Comparison of ENCODE assay signal across 18 cellular contexts in the genomic region with DNA sequence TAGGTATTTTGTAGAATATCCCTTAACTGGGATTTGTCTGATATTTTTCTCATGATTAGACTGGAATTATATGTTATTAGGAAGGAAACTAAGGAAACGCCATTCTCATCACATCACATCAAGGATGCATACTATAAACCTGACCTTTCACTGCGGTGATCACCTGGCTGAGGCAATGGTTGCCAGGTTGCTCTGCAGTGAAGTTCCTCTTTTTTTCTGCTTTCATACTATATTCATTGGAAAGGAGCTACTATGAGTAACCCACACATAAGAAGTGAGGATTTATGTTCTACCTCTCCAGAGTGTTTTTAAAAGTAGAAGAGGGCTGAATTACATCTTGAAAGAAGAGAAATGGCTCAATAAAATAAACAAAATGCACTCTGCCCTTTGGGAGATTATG. TPM values are rescaled to one million over a fixed set of nuclear protein-coding genes. Genes with fewer than 3 reads are reported as not detected.
DNase-seq lines count a peak whose midpoint lies in the region; ATAC-seq, FAIRE-seq and TF ChIP-seq lines count a peak whose summit lies in the region.
"Had no signal": no experiment of that assay in that cellular context is flagged by ENCODE, and none has a peak within 500 bp of the region (broad histone marks: within the 10 kb centered on the region; RNA-seq: fewer than 3 reads in every experiment).

No MANE protein-coding gene starts in this region.

- CTCF ChIA-PET in GM12878 (lab: Yijun Ruan, JAX) = interaction anchor here (0.7 to 2.2 kb wide), 6 partner anchors 14 to 440 kb away, joined by 3 to 6 read pairs (median 4); no protein-coding TSS in a partner anchor

- H3K4me1 ChIP-seq in GM12878 (ENCODE audit: control insufficient read depth, insufficient read depth, low read length) (no peaks in the 10 kb centered on the region; the same call in 1 of the 2 replicates), BE2C (no peaks in the 10 kb centered on the region), tibial artery (no peaks in the 10 kb centered on the region)

- no peak overlapping the region for H3K9ac ChIP-seq in GM12878 (ENCODE audit: control insufficient read depth, insufficient read depth, low read length)
- H3K9ac ChIP-seq: GM23248 had no signal

- FAIRE-seq in GM12878 (lab: Jason Lieb, UNC) = no peak
- FAIRE-seq: HepG2 had no signal

- no peaks in the 10 kb centered on the region for H3K27me3 Mint-ChIP-seq in activated naive CD8-positive, alpha-beta T cell
- no peaks in the 10 kb centered on the region for H3K27me3 Mint-ChIP-seq in activated naive CD8-positive, alpha-beta T cell treated with anti-CD3 and anti-CD28 coated beads, Interleukin-2, amount 50 U/mL, for 24 hours
- H3K27me3 Mint-ChIP-seq in progenitor cell of endocrine pancreas = no peaks in the 10 kb centered on the region

- ATAC-seq in activated naive CD8-positive, alpha-beta T cell treated with anti-CD3 and anti-CD28 coated beads, Interleukin-2, amount 50 U/mL, for 24 hours = no peak
- ATAC-seq in HG03565 (IDR thresholded peaks at IDR 0.05; ENCODE audit: unreplicated experiment) (peak; percentile 50), GM12878 (0 out of 3 replicates have a peak, but pooled peaks have one; percentile 36)
- ATAC-seq: HCT116, HepG2 had no signal

- in situ Hi-C loops in GM12878 (cut with MboI) = no loop called here

- POLR2A ChIA-PET in GM12878 (lab: Charles Lee) = no interaction called here

- SMC1A ChIA-PET in GM12878 (lab: Charles Lee; ENCODE audit: uncharacterized antibody, unreplicated experiment) = interaction anchor here (0.6 to 1.7 kb wide), 2 partner anchors 21 to 440 kb away, joined by 3 to 4 read pairs; no protein-coding TSS in a partner anchor

- H3K27me3 ChIP-seq in GM12878 (replicated peaks in 1 of 2; ENCODE audit: control insufficient read depth in 2 of 2, insufficient read depth in 2 of 2, low read length in 1 of 2) = no peaks in the 10 kb centered on the region
- no peaks in the 10 kb centered on the region for H3K27me3 ChIP-seq in BE2C
- H3K27me3 ChIP-seq in tibial artery = no peaks in the 10 kb centered on the region

- no peaks in the 10 kb centered on the region for H3K79me2 ChIP-seq in GM12878 (ENCODE audit: control insufficient read depth, insufficient read depth, low read length)

- TF ChIP-seq CTCF in GM12878 (IDR thresholded peaks at IDR 0.05 in 2 of 3, conservative IDR thresholded peaks at IDR 0.05 in 1 of 3; ENCODE audit: control insufficient read depth in 2 of 3, extremely low read depth in 1 of 3, insufficient read depth in 1 of 3, low read depth in 3 of 3, low read length in 3 of 3) (no peak), BE2C (IDR thresholded peaks at IDR 0.05; ENCODE audit: low read depth, low read length) (no peak), tibial artery (IDR thresholded peaks at IDR 0.05) (no peak), progenitor cell of endocrine pancreas (IDR thresholded peaks at IDR 0.05; ENCODE audit: unreplicated experiment) (no peak)

- no peak overlapping the region for H3K27ac Mint-ChIP-seq in activated naive CD8-positive, alpha-beta T cell
- no peak overlapping the region for H3K27ac Mint-ChIP-seq in activated naive CD8-positive, alpha-beta T cell treated with anti-CD3 and anti-CD28 coated beads, Interleukin-2, amount 50 U/mL, for 24 hours
- no peak overlapping the region for H3K27ac Mint-ChIP-seq in progenitor cell of endocrine pancreas

- H3K4me1 Mint-ChIP-seq in activated naive CD8-positive, alpha-beta T cell (ENCODE audit: low read depth) = peaks cover 59% of the 10 kb centered on the region
- peaks cover 39% of the 10 kb centered on the region for H3K4me1 Mint-ChIP-seq in activated naive CD8-positive, alpha-beta T cell treated with anti-CD3 and anti-CD28 coated beads, Interleukin-2, amount 50 U/mL, for 24 hours
- H3K4me1 Mint-ChIP-seq in progenitor cell of endocrine pancreas (ENCODE audit: low read depth) = peaks cover 2% of the 10 kb centered on the region

- H3K9me3 ChIP-seq in GM12878 (replicated peaks; ENCODE audit: control insufficient read depth, insufficient read depth, low read length) (no peaks in the 10 kb centered on the region; the same call in 2 of the 3 replicates), BE2C (no peaks in the 10 kb centered on the region), tibial artery (no peaks in the 10 kb centered on the region)

- BruUV-seq in GM12878 (replicated peaks; lab: Mats Ljungman, UMichigan) = no TSS peak

- H2AFZ ChIP-seq in GM12878 (ENCODE audit: control insufficient read depth, low read depth, low read length) = no peak overlapping the region
- H2AFZ ChIP-seq: GM23248 had no signal

- H3K36me3 Mint-ChIP-seq in activated naive CD8-positive, alpha-beta T cell = no peaks in the 10 kb centered on the region
- peaks cover 4% of the 10 kb centered on the region for H3K36me3 Mint-ChIP-seq in activated naive CD8-positive, alpha-beta T cell treated with anti-CD3 and anti-CD28 coated beads, Interleukin-2, amount 50 U/mL, for 24 hours (ENCODE audit: low read depth)
- H3K36me3 Mint-ChIP-seq in progenitor cell of endocrine pancreas (ENCODE audit: insufficient read depth) = no peaks in the 10 kb centered on the region

- WGBS in GM12878 (ENCODE audit: insufficient coverage, insufficient replicate concordance, low lambda C conversion rate, missing lambda C conversion rate) = 0% methylated on average over 2 of the region's 2 CpGs

- H3K4me3 ChIP-seq in GM12878 (no peak overlapping the region), BE2C (ENCODE audit: low read depth, low read length) (no peak overlapping the region), tibial artery (no peak overlapping the region)
- H3K4me3 ChIP-seq: GM23248 had no signal

- no peaks in the 10 kb centered on the region for H3K9me3 Mint-ChIP-seq in activated naive CD8-positive, alpha-beta T cell (ENCODE audit: low read depth)
- peaks cover 4% of the 10 kb centered on the region for H3K9me3 Mint-ChIP-seq in activated naive CD8-positive, alpha-beta T cell treated with anti-CD3 and anti-CD28 coated beads, Interleukin-2, amount 50 U/mL, for 24 hours
- peaks cover 4% of the 10 kb centered on the region for H3K9me3 Mint-ChIP-seq in progenitor cell of endocrine pancreas (ENCODE audit: low read depth)

- no peak overlapping the region for H3K4me2 ChIP-seq in GM12878 (ENCODE audit: control insufficient read depth, insufficient read depth)

- intact Hi-C loops in GM12878 (cut with micrococcal nuclease; ENCODE audit: unreplicated experiment) = loop anchor here (1.0 kb wide), 1 partner anchor 150 kb away; no protein-coding TSS in a partner anchor
- intact Hi-C loops in tibial artery (cut with DNase I; ENCODE audit: low total_unique reads) = no loop called here

- DNase-seq in activated naive CD8-positive, alpha-beta T cell treated with anti-CD3 and anti-CD28 coated beads, Interleukin-2, amount 50 U/mL, for 24 hours = no peak
- DNase-seq in GM12878 (ENCODE audit: low read depth, low spot score) (no peak), BE2C (no peak), tibial artery (no peak), progenitor cell of endocrine pancreas (ENCODE audit: low spot score, unreplicated experiment) (no peak)
- DNase-seq: DMS53, GM23248, KG1, NCI-H1105, NCI-H1694 treated with DMSO at 0.1 percent for 48 hours, NCI-H2107, NCI-H345, NCI-H526 treated with DMSO at 0.1 percent for 48 hours had no signal

- H3K36me3 ChIP-seq in GM12878 (ENCODE audit: control insufficient read depth in 2 of 2, insufficient read depth in 2 of 2, low read length in 1 of 2) (no peaks in the 10 kb centered on the region), BE2C (no peaks in the 10 kb centered on the region), tibial artery (no peaks in the 10 kb centered on the region)

- H4K20me1 ChIP-seq in GM12878 (ENCODE audit: control insufficient read depth, insufficient read depth) = no peaks in the 10 kb centered on the region

- no peak for TF ChIP-seq RAD21 in GM12878 (IDR thresholded peaks at IDR 0.05; ENCODE audit: insufficient read depth, low read depth, low read length)

- peak overlapping the region; percentile 59 for H3K4me3 Mint-ChIP-seq in activated naive CD8-positive, alpha-beta T cell
- no peak overlapping the region for H3K4me3 Mint-ChIP-seq in activated naive CD8-positive, alpha-beta T cell treated with anti-CD3 and anti-CD28 coated beads, Interleukin-2, amount 50 U/mL, for 24 hours
- no peak overlapping the region for H3K4me3 Mint-ChIP-seq in progenitor cell of endocrine pancreas (ENCODE audit: low read depth)

- H3K27ac ChIP-seq in GM12878 (ENCODE audit: control insufficient read depth, insufficient read depth) (no peak overlapping the region), tibial artery (no peak overlapping the region)
- H3K27ac ChIP-seq: GM23248, RWPE1 had no signal

- RAD21 ChIA-PET in GM12878 (lab: Charles Lee; ENCODE audit: unreplicated experiment) = no interaction called here

- TF ChIP-seq POLR2A in GM12878 (IDR thresholded peaks at IDR 0.05; ENCODE audit: low read depth, low read length) = no peak

- TF ChIP-seq EP300 in GM12878 (IDR thresholded peaks at IDR 0.05; ENCODE audit: borderline replicate concordance in 1 of 2, control insufficient read depth in 1 of 2, low read depth in 2 of 2, low read length in 2 of 2) = no peak

TF ChIP-seq in GM12878, 131 proteins besides CTCF, POLR2A, EP300 and RAD21 (continues in another document):
- TF ChIP-seq CEBPB (IDR thresholded peaks at IDR 0.05; ENCODE audit: borderline replicate concordance in 1 of 2, low read depth in 2 of 2, low read length in 2 of 2) (no peak), BCL11A (IDR thresholded peaks at IDR 0.05; ENCODE audit: low read depth, low read length) (no peak), MTA2 (IDR thresholded peaks at IDR 0.05; ENCODE audit: low read depth) (no peak), LARP7 (IDR thresholded peaks at IDR 0.05) (no peak)

RNA-seq across cellular contexts. Expression of a gene that starts 31.0 kb away (rescaled TPM):
- total RNA-seq in GM12878 (2013; cell fraction: nucleolus; rRNA removed) = not detected in 2 replicates
- total RNA-seq in GM12878 (2014; rRNA removed) = not detected in 2 replicates
- total RNA-seq in GM12878 (2014; rRNA removed; fragmentation: Illumina TruSeq; extraction: Trizol) = 0.09 TPM in 1 of 2 replicates, not detected in the other
- 0.85 TPM in 1 of 2 replicates, not detected in the other for total RNA-seq in GM12878 (2021)
- not detected for polyA plus RNA-seq in GM12878 (2011; ENCODE audit: low read depth)
- 0.03 and 0.05 TPM in 2 replicates for polyA plus RNA-seq in GM12878 (2011; rRNA removed)
- polyA plus RNA-seq in GM12878 (2011; cell fraction: cytosol; rRNA removed) = 0.02 TPM in 1 of 2 replicates, not detected in the other
- polyA plus RNA-seq in GM12878 (2011; cell fraction: nucleus; rRNA removed) = 0.03 TPM in 1 of 2 replicates, not detected in the other
- polyA plus RNA-seq in GM12878 (2012) = 0.14 and 0.19 TPM in 2 replicates
- not detected in 2 replicates for polyA plus RNA-seq in GM12878 (2014; fragmentation: Illumina TruSeq; extraction: Trizol)
- polyA plus RNA-seq in GM12878 (2014; fragmentation: Nextera tagmentation; extraction: Ambion mirVana) = not detected
- 0.03 and 0.50 TPM in 2 replicates for polyA plus RNA-seq in GM12878 (2014; rRNA removed)
- polyA plus RNA-seq in GM12878 (2016; fragmentation: Nextera tagmentation; extraction: Ambion mirVana) = not detected
- not detected in 2 replicates for polyA minus RNA-seq in GM12878 (2011; rRNA and poly(A)+ RNA removed)
- polyA minus RNA-seq in GM12878 (2011; cell fraction: cytosol; rRNA and poly(A)+ RNA removed) = not detected in 2 replicates
- polyA minus RNA-seq in GM12878 (2011; cell fraction: nucleus; rRNA and poly(A)+ RNA removed) = 0.12 TPM in 1 of 2 replicates, not detected in the other
- 0.71 TPM for polyA plus RNA-seq in BE2C (2012; ENCODE audit: insufficient read depth, insufficient read length, low read depth)
- 40.4 and 41.3 TPM in 2 replicates for total RNA-seq in progenitor cell of endocrine pancreas
- total RNA-seq: GM23248, HepG2 had no signal
- polyA plus RNA-seq: GM23248, HepG2 had no signal

Comparison
In these comparisons a context has a peak if more than half of its experiments do, and no peak if none do; other contexts are left out.
1. RNA of a gene that starts 31.0 kb away (total RNA-seq): 40.4 to 41.3 TPM in progenitor cell of endocrine pancreas; 0.09 to 0.85 TPM in GM12878; every median in the first group is over 10 times any median in the second.